Comparison of ENCODE assay signal across 26 cellular contexts in genomic region chr4:13851541-13851940, GRCh38.
"Had no signal": no experiment of that assay in that cellular context is flagged by ENCODE, and none has a peak within 500 bp of the region (broad histone marks: within the 10 kb centered on the region; RNA-seq: fewer than 3 reads in every experiment).

No MANE protein-coding gene starts in this region.

- H3K36me3 Mint-ChIP-seq: mesothelial cell of epicardium; naive thymus-derived CD4-positive, alpha-beta T cell; stimulated activated memory B cell treated with anti-CD40 and anti-IgM and Interleukin-4, amounts not matched to agents 10 μg/mL and 1 μg/mL and 100 μg/mL, for 72 hours had no signal

- H3K4me3 Mint-ChIP-seq: mesothelial cell of epicardium; naive thymus-derived CD4-positive, alpha-beta T cell; nephron; neural crest cell; stimulated activated memory B cell treated with anti-CD40 and anti-IgM and Interleukin-4, amounts not matched to agents 10 μg/mL and 1 μg/mL and 100 μg/mL, for 72 hours; stimulated activated naive CD8-positive, alpha-beta T cell treated with anti-CD3 and anti-CD28 coated beads, Interleukin-15, amount 100 ng/mL, for 72 hours had no signal

- H3K27ac Mint-ChIP-seq: mesothelial cell of epicardium; naive thymus-derived CD4-positive, alpha-beta T cell; nephron; progenitor cell of endocrine pancreas; stimulated activated memory B cell treated with anti-CD40 and anti-IgM and Interleukin-4, amounts not matched to agents 10 μg/mL and 1 μg/mL and 100 μg/mL, for 72 hours; stimulated activated naive CD8-positive, alpha-beta T cell treated with anti-CD3 and anti-CD28 coated beads, Interleukin-15, amount 100 ng/mL, for 72 hours had no signal

- H3K27ac ChIP-seq: left ventricle myocardium inferior, neutrophil, ovary, right atrium auricular region, right lobe of liver, thoracic aorta, tibial artery, upper lobe of right lung had no signal

- H3K4me3 ChIP-seq: left ventricle myocardium inferior, lung, ovary, right atrium auricular region, right lobe of liver, smooth muscle cell, thoracic aorta, tibial artery, upper lobe of right lung had no signal

- DNase-seq: hippocampal formation; left ventricle myocardium inferior; mesendoderm; naive thymus-derived CD4-positive, alpha-beta T cell; occipital lobe; ovary; right lobe of liver; stimulated activated CD4-positive, alpha-beta T cell treated with anti-CD3 and anti-CD28 coated beads, Interleukin-1b, Interleukin-23, amount 100 ng/mL, for 48 hours; stimulated activated CD4-positive, alpha-beta T cell treated with anti-CD3 and anti-CD28 coated beads, Interleukin-2, amount 100 ng/mL, for 48 hours; stimulated activated CD4-positive, alpha-beta T cell treated with anti-CD3 and anti-CD28 coated beads, Interleukin-4, amount 100 ng/mL, for 4 hours; stimulated activated CD8-positive, alpha-beta memory T cell treated with anti-CD3 and anti-CD28 coated beads, Interleukin-4, amount 100 ng/mL, for 48 hours; stimulated activated naive CD4-positive, alpha-beta T cell treated with Interleukin-2 at 50 U/mL for 16 hours; stimulated activated naive CD8-positive, alpha-beta T cell treated with anti-CD3 and anti-CD28 coated beads, Interleukin-15, amount 100 ng/mL, for 72 hours; tibial artery; trophoblast cell; upper lobe of right lung had no signal

- H3K27me3 Mint-ChIP-seq: progenitor cell of endocrine pancreas; stimulated activated memory B cell treated with anti-CD40 and anti-IgM and Interleukin-4, amounts not matched to agents 10 μg/mL and 1 μg/mL and 100 μg/mL, for 72 hours had no signal

- H3K27me3 ChIP-seq: neutrophil, ovary, right atrium auricular region, right lobe of liver, tibial artery, upper lobe of right lung had no signal

- H3K9me3 ChIP-seq: left ventricle myocardium inferior, neutrophil, ovary, right atrium auricular region, right lobe of liver, thoracic aorta, tibial artery, upper lobe of right lung had no signal

- H3K36me3 ChIP-seq: left ventricle myocardium inferior, neutrophil, ovary, right atrium auricular region, right lobe of liver, thoracic aorta, tibial artery, upper lobe of right lung had no signal

- H3K4me1 ChIP-seq: left ventricle myocardium inferior, right atrium auricular region, tibial artery, upper lobe of right lung had no signal

- H3K4me1 Mint-ChIP-seq: mesothelial cell of epicardium had no signal
